ENCODE assay signal across 1 cellular context in genomic region chr10:75234683-75235374, GRCh38.
TF ChIP-seq lines count a peak whose summit lies in the region.

No MANE protein-coding gene starts in this region.

TF ChIP-seq in HepG2, 621 proteins besides CTCF, POLR2A, EP300 and RAD21 (continued from another document and continues in another):
- TF ChIP-seq TFDP1 (CRISPR knock-in tag; IDR thresholded peaks at IDR 0.05; ENCODE audit: borderline replicate concordance) (no peak), ZBTB7B (CRISPR knock-in tag; IDR thresholded peaks at IDR 0.05) (no peak), KLF6 (CRISPR knock-in tag; IDR thresholded peaks at IDR 0.05) (no peak), KMT2B (CRISPR knock-in tag; IDR thresholded peaks at IDR 0.05) (no peak), SCMH1 (CRISPR knock-in tag; IDR thresholded peaks at IDR 0.05; ENCODE audit: borderline replicate concordance) (no peak), MAZ (IDR thresholded peaks at IDR 0.05; ENCODE audit: borderline replicate concordance, low read depth, low read length) (no peak), MAZ (CRISPR knock-in tag; IDR thresholded peaks at IDR 0.05; ENCODE audit: low read depth) (no peak), FOXP1 (IDR thresholded peaks at IDR 0.05) (no peak), FOXP1 (CRISPR knock-in tag; IDR thresholded peaks at IDR 0.05) (no peak), ZNF333 (CRISPR knock-in tag; IDR thresholded peaks at IDR 0.05; ENCODE audit: borderline replicate concordance) (peak; percentile 83; the same call in 1 of the 2 replicates), ELF3 (CRISPR knock-in tag; IDR thresholded peaks at IDR 0.05) (peak; percentile 12; the same call in 1 of the 2 replicates), ZBTB7A (CRISPR knock-in tag; IDR thresholded peaks at IDR 0.05) (no peak), ZNF878 (CRISPR knock-in tag; IDR thresholded peaks at IDR 0.05) (no peak), ZNF256 (CRISPR knock-in tag; conservative IDR thresholded peaks at IDR 0.05) (0 out of 2 replicates have a peak, but pooled peaks have one; percentile 14), ZBTB42 (CRISPR knock-in tag; IDR thresholded peaks at IDR 0.05) (no peak), MED8 (CRISPR knock-in tag; IDR thresholded peaks at IDR 0.05; ENCODE audit: insufficient replicate concordance) (peak; percentile 60), ZNF24 (IDR thresholded peaks at IDR 0.05) (no peak), CEBPZ (IDR thresholded peaks at IDR 0.05; ENCODE audit: low read length) (no peak), ADNP (CRISPR knock-in tag; IDR thresholded peaks at IDR 0.05) (no peak), MTERF4 (CRISPR knock-in tag; IDR thresholded peaks at IDR 0.05) (no peak), NR2F6 (IDR thresholded peaks at IDR 0.05) (no peak), NR2F6 (CRISPR knock-in tag; IDR thresholded peaks at IDR 0.05) (no peak), KLF9 (CRISPR knock-in tag; IDR thresholded peaks at IDR 0.05; ENCODE audit: low read depth) (no peak), ZMYM4 (CRISPR knock-in tag; IDR thresholded peaks at IDR 0.05) (no peak), ZNF230 (CRISPR knock-in tag; IDR thresholded peaks at IDR 0.05) (no peak), NR0B2 (CRISPR knock-in tag; IDR thresholded peaks at IDR 0.05) (no peak), ZSCAN30 (CRISPR knock-in tag; IDR thresholded peaks at IDR 0.05) (no peak), ZSCAN9 (CRISPR knock-in tag; IDR thresholded peaks at IDR 0.05; ENCODE audit: borderline replicate concordance) (no peak), HMGA1 (CRISPR knock-in tag; conservative IDR thresholded peaks at IDR 0.05) (no peak), ZSCAN22 (CRISPR knock-in tag; IDR thresholded peaks at IDR 0.05) (no peak), ATF5 (CRISPR knock-in tag; IDR thresholded peaks at IDR 0.05; ENCODE audit: low read depth) (no peak), FOXK2 (IDR thresholded peaks at IDR 0.05) (no peak), E2F2 (CRISPR knock-in tag; IDR thresholded peaks at IDR 0.05; ENCODE audit: borderline replicate concordance) (no peak), MTF2 (CRISPR knock-in tag; IDR thresholded peaks at IDR 0.05; ENCODE audit: borderline replicate concordance) (no peak), ZNF615 (CRISPR knock-in tag; IDR thresholded peaks at IDR 0.05; ENCODE audit: borderline replicate concordance) (no peak), SNAI1 (CRISPR knock-in tag; IDR thresholded peaks at IDR 0.05; ENCODE audit: borderline replicate concordance) (peak; percentile 19; the same call in 1 of the 2 replicates), BRD4 (CRISPR knock-in tag; IDR thresholded peaks at IDR 0.05) (0 out of 2 replicates have a peak, but pooled peaks have one; percentile 57), SYNCRIP (IDR thresholded peaks at IDR 0.05; ENCODE audit: insufficient read depth, low read depth, low read length) (no peak), ZBTB40 (IDR thresholded peaks at IDR 0.05) (no peak), ZBTB40 (CRISPR knock-in tag; IDR thresholded peaks at IDR 0.05) (no peak), MEF2D (CRISPR knock-in tag; IDR thresholded peaks at IDR 0.05) (no peak), MIXL1 (CRISPR knock-in tag; IDR thresholded peaks at IDR 0.05) (no peak), TBL1XR1 (IDR thresholded peaks at IDR 0.05; ENCODE audit: borderline replicate concordance, low read length, partially characterized antibody) (no peak), REL (CRISPR knock-in tag; conservative IDR thresholded peaks at IDR 0.05) (no peak), BCL3 (CRISPR knock-in tag; IDR thresholded peaks at IDR 0.05) (no peak), AKAP8 (CRISPR knock-in tag; IDR thresholded peaks at IDR 0.05) (no peak), FUBP1 (CRISPR knock-in tag; IDR thresholded peaks at IDR 0.05; ENCODE audit: borderline replicate concordance) (no peak), NFIC (IDR thresholded peaks at IDR 0.05; ENCODE audit: low read length) (no peak), KAT8 (CRISPR knock-in tag; IDR thresholded peaks at IDR 0.05) (no peak), ZNF556 (CRISPR knock-in tag; IDR thresholded peaks at IDR 0.05; ENCODE audit: borderline replicate concordance) (no peak)
